8 cellular contexts compared by ENCODE assay signal in genomic region chr5:158013939-158014338, GRCh38.
DNase-seq lines count a peak whose midpoint lies in the region; ATAC-seq, FAIRE-seq and TF ChIP-seq lines count a peak whose summit lies in the region.

No MANE protein-coding gene starts in this region.

- H4K20me1 ChIP-seq in Loucy (ENCODE audit: insufficient read depth, low read length, poor library complexity, severe bottlenecking), result no peaks in the 10 kb centered on the region
- H4K20me1 ChIP-seq in H1 (replicated peaks in 1 of 2; ENCODE audit: control insufficient read depth in 1 of 2, insufficient read depth in 2 of 2, low read length in 2 of 2), result no peaks in the 10 kb centered on the region

- TF ChIP-seq POLR2A in H1 (IDR thresholded peaks at IDR 0.05; ENCODE audit: control extremely low read depth in 1 of 2, low read depth in 2 of 2, low read length in 2 of 2), result no peak

- no peak overlapping the region for H3K27ac Mint-ChIP-seq in nephron progenitor cell

- H3K27me3 ChIP-seq in Loucy (ENCODE audit: insufficient read depth, low read length, poor library complexity, severe bottlenecking) (no peaks in the 10 kb centered on the region), H1 (replicated peaks in 1 of 4; ENCODE audit: control insufficient read depth in 3 of 4, extremely low read depth in 1 of 4, insufficient read depth in 3 of 4, low read length in 3 of 4) (no peaks in the 10 kb centered on the region)

- no peak for ATAC-seq in GM21723 (IDR thresholded peaks at IDR 0.05; ENCODE audit: unreplicated experiment)
- ATAC-seq in GM21381 (IDR thresholded peaks at IDR 0.05; ENCODE audit: unreplicated experiment), result no peak
- no peak for ATAC-seq in GM21367 (IDR thresholded peaks at IDR 0.05; ENCODE audit: unreplicated experiment)

- H3K27me3 Mint-ChIP-seq in nephron progenitor cell (ENCODE audit: low read depth, poor library complexity), result peaks cover 17% of the 10 kb centered on the region

- DNase-seq in Daoy (ENCODE audit: low read depth), result peak; percentile 26
- DNase-seq in H1 (ENCODE audit: low read depth in 1 of 2, low spot score in 2 of 2), result peak in 1 of 2 experiments; percentile 55
- peak; percentile 25 for DNase-seq in nephron progenitor cell
- DNase-seq in NCI-H774 (lab: John Stamatoyannopoulos, UW), result no peak

- peak overlapping the region; percentile 73 for H2BK20ac ChIP-seq in H1 (ENCODE audit: low read length)

- H3K79me1 ChIP-seq in H1 (ENCODE audit: low read depth, low read length), result no peaks in the 10 kb centered on the region

- TF ChIP-seq EP300 in H1 (IDR thresholded peaks at IDR 0.05; ENCODE audit: borderline replicate concordance in 1 of 2, low read depth in 2 of 2, low read length in 2 of 2), result no peak

- H3K4me3 Mint-ChIP-seq in nephron progenitor cell, result no peak overlapping the region

- H3K36me3 ChIP-seq in Loucy (ENCODE audit: insufficient read depth, low read length) (no peaks in the 10 kb centered on the region), H1 (ENCODE audit: control insufficient read depth in 2 of 4, insufficient read depth in 4 of 4, low read length in 3 of 4) (no peaks in the 10 kb centered on the region)

- no peak overlapping the region for H2AFZ ChIP-seq in Loucy (ENCODE audit: low read length)
- peak overlapping the region; percentile 76 for H2AFZ ChIP-seq in H1 (ENCODE audit: low read length)

- no peaks in the 10 kb centered on the region for H3K79me2 ChIP-seq in Loucy (ENCODE audit: insufficient read depth, low read length)
- no peaks in the 10 kb centered on the region for H3K79me2 ChIP-seq in H1 (ENCODE audit: control insufficient read depth in 1 of 2, insufficient read depth in 2 of 2, low read length in 2 of 2)

- POLR2A ChIA-PET in H1 (lab: Charles Lee; ENCODE audit: partially characterized antibody), result no interaction called here

- H3K27ac ChIP-seq in H1 (ENCODE audit: low read depth, low read length), result no peak overlapping the region

- H3K9me3 Mint-ChIP-seq in nephron progenitor cell, result no peaks in the 10 kb centered on the region

- H2AK5ac ChIP-seq in H1 (ENCODE audit: low read depth, low read length), result no peak overlapping the region

- H4K91ac ChIP-seq in H1 (replicated peaks; ENCODE audit: insufficient read length, low read length), result peak overlapping the region; percentile 91

- no peak overlapping the region for H4K5ac ChIP-seq in H1 (ENCODE audit: insufficient read length, low read depth, low read length)

- H3K4me1 ChIP-seq in Loucy (ENCODE audit: insufficient read depth, low read length, poor library complexity, severe bottlenecking) (no peaks in the 10 kb centered on the region), H1 (replicated peaks in 1 of 4; ENCODE audit: control insufficient read depth in 3 of 4, insufficient read depth in 4 of 4, low read length in 3 of 4) (peaks cover 2 to 15% (median 10%) of the 10 kb centered on the region in 4 experiments; a peak in 6 of 7 replicates)

- H4K8ac ChIP-seq in H1 (ENCODE audit: extremely low read depth, insufficient read depth, low read length), result no peak overlapping the region

- 39% methylated on average over 6 of the region's 6 CpGs; no CpG with 5 or more reads in 1 of the 2 experiments for WGBS in H1 (ENCODE audit: extremely low coverage in 1 of 2, insufficient coverage in 1 of 2, insufficient read length in 1 of 2, insufficient replicate concordance in 2 of 2, low coverage in 1 of 2, low lambda C conversion rate in 2 of 2, missing lambda C conversion rate in 1 of 2), 2 experiments

- no peaks in the 10 kb centered on the region for H3K23me2 ChIP-seq in H1 (ENCODE audit: low read depth, low read length)

- H2BK12ac ChIP-seq in H1 (ENCODE audit: low read depth, low read length), result peak overlapping the region; percentile 89; the same call in 1 of the 2 replicates

- H3K36me3 Mint-ChIP-seq in nephron progenitor cell (ENCODE audit: low read depth), result no peaks in the 10 kb centered on the region

- H3K4me2 ChIP-seq in Loucy (ENCODE audit: low read depth, low read length, poor library complexity, severe bottlenecking) (no peak overlapping the region), H1 (ENCODE audit: insufficient read depth in 1 of 2, low read depth in 2 of 2, low read length in 2 of 2) (peak overlapping the region in 1 of 2 experiments; percentile 88; a peak in 1 of 4 replicates)

- H3K56ac ChIP-seq in H1 (replicated peaks; ENCODE audit: insufficient read length, low read depth, low read length), result no peak overlapping the region

- CTCF ChIA-PET in H1 (lab: Charles Lee; ENCODE audit: partially characterized antibody), result interaction anchor here (0.7 to 3.2 kb wide), 13 partner anchors 14 to 1093 kb away, joined by 3 to 17 read pairs (median 3); no protein-coding TSS in a partner anchor

- H3K9me2 ChIP-seq in Loucy (replicated peaks; ENCODE audit: low read depth, low read length), result no peaks in the 10 kb centered on the region

- peak overlapping the region; percentile 65 for H3K18ac ChIP-seq in H1 (ENCODE audit: extremely low read depth, low read length)

- H3K14ac ChIP-seq in H1 (ENCODE audit: insufficient read length), result no peak overlapping the region

- H3K9ac ChIP-seq in Loucy (ENCODE audit: low read depth, low read length, poor library complexity, severe bottlenecking), result no peak overlapping the region
- H3K9ac ChIP-seq in H1 (replicated peaks in 1 of 4; ENCODE audit: extremely low read depth in 1 of 4, low read depth in 3 of 4, low read length in 3 of 4), result no peak overlapping the region

- no peak overlapping the region for H3K23ac ChIP-seq in H1 (ENCODE audit: insufficient read length)

- no peak overlapping the region for H2BK15ac ChIP-seq in H1 (ENCODE audit: low read length)

- H3K4me1 Mint-ChIP-seq in nephron progenitor cell, result peaks cover 18% of the 10 kb centered on the region

- H3K9me3 ChIP-seq in Loucy (ENCODE audit: insufficient read depth, low read depth, low read length), result no peaks in the 10 kb centered on the region
- no peaks in the 10 kb centered on the region for H3K9me3 ChIP-seq in H1 (ENCODE audit: insufficient read depth in 2 of 2, low read depth in 1 of 2, low read length in 1 of 2)

- peak; percentile 34 for TF ChIP-seq CTCF in Loucy (conservative IDR thresholded peaks at IDR 0.05; ENCODE audit: low read length)
- TF ChIP-seq CTCF in H1 (IDR thresholded peaks at IDR 0.05; ENCODE audit: control extremely low read depth in 1 of 3, insufficient read depth in 1 of 3, low read depth in 1 of 3, low read length in 3 of 3), result peak; percentile 60 to 66 (median 63)
- TF ChIP-seq CTCF in nephron progenitor cell (IDR thresholded peaks at IDR 0.05), result peak; percentile 46

- no peaks in the 10 kb centered on the region for H3F3A ChIP-seq in Loucy (ENCODE audit: low read depth)

- H2BK120ac ChIP-seq in H1 (replicated peaks; ENCODE audit: low read depth, low read length), result no peak overlapping the region

- H3K4me3 ChIP-seq in Loucy (ENCODE audit: low read length, poor library complexity, severe bottlenecking) (no peak overlapping the region), H1 (ENCODE audit: extremely low read depth in 1 of 4, insufficient read depth in 2 of 4, low read depth in 3 of 4, low read length in 4 of 4) (no peak overlapping the region)

- H2BK5ac ChIP-seq in H1 (ENCODE audit: low read depth, low read length), result peak overlapping the region; percentile 92; the same call in 1 of the 2 replicates

- TF ChIP-seq RAD21 in H1 (IDR thresholded peaks at IDR 0.05 in 1 of 2, conservative IDR thresholded peaks at IDR 0.05 in 1 of 2; ENCODE audit: low read depth in 2 of 2, low read length in 2 of 2), result peak; percentile 78 to 83

- FAIRE-seq in H1 (lab: Jason Lieb, UNC), result peak; percentile 7

- no peak overlapping the region for H3K4ac ChIP-seq in H1 (replicated peaks; ENCODE audit: insufficient read length, low read depth, low read length)

TF ChIP-seq in H1, 55 proteins besides CTCF, POLR2A, EP300 and RAD21:
- TF ChIP-seq CHD2 (IDR thresholded peaks at IDR 0.05; ENCODE audit: low read length) (no peak), KDM4A (IDR thresholded peaks at IDR 0.05; ENCODE audit: low read depth, low read length, severe bottlenecking) (no peak), HDAC2 (IDR thresholded peaks at IDR 0.05; ENCODE audit: borderline replicate concordance in 1 of 2, low read depth in 2 of 2, low read length in 2 of 2) (no peak), NRF1 (IDR thresholded peaks at IDR 0.05; ENCODE audit: low read depth, low read length) (no peak), PHF8 (conservative IDR thresholded peaks at IDR 0.05; ENCODE audit: low read depth, low read length) (no peak), CREB1 (IDR thresholded peaks at IDR 0.05) (no peak), ASH2L (IDR thresholded peaks at IDR 0.05; ENCODE audit: low read length) (peak; percentile 7), YY1 (IDR thresholded peaks at IDR 0.05; ENCODE audit: low read depth, low read length) (no peak)
